ENCODE assay signal across 1 cellular context in the genomic region with DNA sequence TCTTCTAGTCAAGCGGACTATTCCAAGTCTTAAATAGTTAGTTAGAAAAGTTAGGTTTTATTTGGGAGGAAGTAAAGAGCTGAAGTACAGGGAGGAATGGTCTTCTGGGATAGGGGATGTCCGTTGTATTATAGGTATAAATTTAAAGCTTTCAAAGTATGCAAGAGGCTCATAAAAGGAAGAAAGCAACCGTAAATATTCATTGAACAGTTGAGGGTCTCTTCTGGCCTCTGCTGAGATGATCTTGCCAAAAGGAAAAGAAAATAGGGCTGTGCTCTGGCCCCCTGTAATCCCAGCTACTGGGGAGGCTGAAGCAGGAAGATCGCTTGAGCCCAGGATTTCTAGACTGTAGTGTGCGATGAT.
TF ChIP-seq lines count a peak whose summit lies in the region.

No MANE protein-coding gene starts in this region.

TF ChIP-seq in endothelial cell of umbilical vein, 7 proteins besides CTCF, POLR2A, EP300 and RAD21:
- TF ChIP-seq EZH2 (IDR thresholded peaks at IDR 0.05; ENCODE audit: borderline replicate concordance, low read depth, low read length, severe bottlenecking) (no peak), GATA2 (IDR thresholded peaks at IDR 0.05; ENCODE audit: insufficient read depth, insufficient read length, low read depth, low read length) (no peak), FOS (IDR thresholded peaks at IDR 0.05; ENCODE audit: borderline replicate concordance, insufficient read depth, low read length) (no peak), MYC (IDR thresholded peaks at IDR 0.05; ENCODE audit: low read depth, low read length) (no peak), JUN (IDR thresholded peaks at IDR 0.05; ENCODE audit: borderline replicate concordance, insufficient read depth, insufficient read length, low read depth) (no peak), POLR2AphosphoS5 (IDR thresholded peaks at IDR 0.05; ENCODE audit: insufficient read depth, low read depth, low read length) (no peak)
- TF ChIP-seq, protein P1, sequence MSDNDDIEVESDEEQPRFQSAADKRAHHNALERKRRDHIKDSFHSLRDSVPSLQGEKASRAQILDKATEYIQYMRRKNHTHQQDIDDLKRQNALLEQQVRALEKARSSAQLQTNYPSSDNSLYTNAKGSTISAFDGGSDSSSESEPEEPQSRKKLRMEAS (IDR thresholded peaks at IDR 0.05; ENCODE audit: insufficient read depth, insufficient read length): no peak
